Comparison of ENCODE assay signal across 12 cellular contexts in the genomic region with DNA sequence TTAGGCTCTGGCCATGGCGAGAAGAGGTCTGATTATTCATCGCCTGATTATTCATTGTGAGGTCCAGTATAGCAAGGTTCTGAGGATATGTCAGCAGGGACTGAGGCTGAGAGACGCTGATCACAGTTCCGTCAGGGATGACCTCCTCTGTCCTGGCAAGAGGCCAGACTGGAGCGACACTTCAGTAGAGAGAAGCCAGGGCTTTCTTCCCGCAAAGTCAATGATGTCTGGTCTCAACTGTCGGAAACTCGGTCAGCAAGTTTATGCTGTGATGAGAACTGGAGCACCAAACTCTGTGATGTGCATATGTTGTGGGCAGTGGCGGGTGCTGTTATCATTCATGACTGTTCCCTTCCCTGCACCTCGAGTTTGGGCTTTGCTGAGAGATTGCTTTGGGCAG. TPM values are rescaled to one million over a fixed set of nuclear protein-coding genes. Genes with fewer than 3 reads are reported as not detected.
DNase-seq lines count a peak whose midpoint lies in the region; ATAC-seq, FAIRE-seq and TF ChIP-seq lines count a peak whose summit lies in the region.
"Had no signal": no experiment of that assay in that cellular context is flagged by ENCODE, and none has a peak within 500 bp of the region (broad histone marks: within the 10 kb centered on the region; RNA-seq: fewer than 3 reads in every experiment).

No MANE protein-coding gene starts in this region.

- peak overlapping the region; percentile 99 for H3K27ac ChIP-seq in astrocyte (ENCODE audit: low read depth, low read length)
- H3K27ac ChIP-seq: right atrium auricular region, vagina had no signal

- H3K27ac Mint-ChIP-seq in activated CD4-positive, alpha-beta T cell treated with anti-CD3 and anti-CD28 coated beads, Interleukin-2, amount 10 ng/mL, durations not matched to agents 7 days and 5 days: peak overlapping the region; percentile 68
- peak overlapping the region; percentile 100 for H3K27ac Mint-ChIP-seq in astrocyte (ENCODE audit: unreplicated experiment)
- peak overlapping the region; percentile 93 to 100 (median 97) for H3K27ac Mint-ChIP-seq in nephron
- H3K27ac Mint-ChIP-seq in stimulated activated naive B cell treated with anti-CD40 and anti-IgM and Interleukin-4, amounts not matched to agents 10 μg/mL and 1 μg/mL and 100 μg/mL, for 72 hours: no peak overlapping the region

- H3K4me1 ChIP-seq in astrocyte (ENCODE audit: insufficient read depth, low read length): peaks cover 20% of the 10 kb centered on the region

- peaks cover 62% of the 10 kb centered on the region for H3K4me1 Mint-ChIP-seq in activated CD4-positive, alpha-beta T cell treated with anti-CD3 and anti-CD28 coated beads, Interleukin-2, amount 10 ng/mL, durations not matched to agents 7 days and 5 days
- H3K4me1 Mint-ChIP-seq in astrocyte (ENCODE audit: low read depth, unreplicated experiment): peaks cover 6% of the 10 kb centered on the region
- peaks cover 41% of the 10 kb centered on the region for H3K4me1 Mint-ChIP-seq in nephron
- H3K4me1 Mint-ChIP-seq in stimulated activated naive B cell treated with anti-CD40 and anti-IgM and Interleukin-4, amounts not matched to agents 10 μg/mL and 1 μg/mL and 100 μg/mL, for 72 hours: peaks cover 20 to 40% of the 10 kb centered on the region in 2 donors

- FAIRE-seq in astrocyte (lab: Jason Lieb, UNC): no peak

- CTCF ChIA-PET in activated CD4-positive, alpha-beta T cell treated with anti-CD3 and anti-CD28 coated beads, Interleukin-2, amount 10 ng/mL, durations not matched to agents 7 days and 5 days (lab: Charles Lee): no interaction called here

- no peaks in the 10 kb centered on the region for H3K9me3 Mint-ChIP-seq in activated CD4-positive, alpha-beta T cell treated with anti-CD3 and anti-CD28 coated beads, Interleukin-2, amount 10 ng/mL, durations not matched to agents 7 days and 5 days
- no peaks in the 10 kb centered on the region for H3K9me3 Mint-ChIP-seq in astrocyte (ENCODE audit: unreplicated experiment)
- peaks cover 2% of the 10 kb centered on the region for H3K9me3 Mint-ChIP-seq in nephron
- H3K9me3 Mint-ChIP-seq in stimulated activated naive B cell treated with anti-CD40 and anti-IgM and Interleukin-4, amounts not matched to agents 10 μg/mL and 1 μg/mL and 100 μg/mL, for 72 hours: no peaks in the 10 kb centered on the region

- H2AFZ ChIP-seq in astrocyte (ENCODE audit: low read depth, low read length): peak overlapping the region; percentile 6

- no peaks in the 10 kb centered on the region for H3K79me2 ChIP-seq in astrocyte (ENCODE audit: insufficient read depth, low read length)

- POLR2A ChIA-PET in activated CD4-positive, alpha-beta T cell treated with anti-CD3 and anti-CD28 coated beads, Interleukin-2, amount 10 ng/mL, durations not matched to agents 7 days and 5 days (lab: Charles Lee): no interaction called here

- H3K36me3 ChIP-seq in astrocyte (ENCODE audit: insufficient read depth, low read length): no peaks in the 10 kb centered on the region
- H3K36me3 ChIP-seq: right atrium auricular region, vagina had no signal

- no peaks in the 10 kb centered on the region for H3K27me3 Mint-ChIP-seq in activated CD4-positive, alpha-beta T cell treated with anti-CD3 and anti-CD28 coated beads, Interleukin-2, amount 10 ng/mL, durations not matched to agents 7 days and 5 days
- H3K27me3 Mint-ChIP-seq in astrocyte (ENCODE audit: low read depth, unreplicated experiment) (peaks cover 4% of the 10 kb centered on the region), nephron (ENCODE audit: low read depth) (peaks cover 19% of the 10 kb centered on the region)
- H3K27me3 Mint-ChIP-seq in stimulated activated naive B cell treated with anti-CD40 and anti-IgM and Interleukin-4, amounts not matched to agents 10 μg/mL and 1 μg/mL and 100 μg/mL, for 72 hours: no peaks in the 10 kb centered on the region

- no peaks in the 10 kb centered on the region for H3K9me3 ChIP-seq in astrocyte (ENCODE audit: insufficient read depth, low read depth, low read length)
- H3K9me3 ChIP-seq: right atrium auricular region, vagina had no signal

- H3K36me3 Mint-ChIP-seq in activated CD4-positive, alpha-beta T cell treated with anti-CD3 and anti-CD28 coated beads, Interleukin-2, amount 10 ng/mL, durations not matched to agents 7 days and 5 days (ENCODE audit: low read depth): no peaks in the 10 kb centered on the region
- H3K36me3 Mint-ChIP-seq in astrocyte (ENCODE audit: low read depth, unreplicated experiment) (no peaks in the 10 kb centered on the region), nephron (ENCODE audit: low read depth) (no peaks in the 10 kb centered on the region)
- no peaks in the 10 kb centered on the region for H3K36me3 Mint-ChIP-seq in stimulated activated naive B cell treated with anti-CD40 and anti-IgM and Interleukin-4, amounts not matched to agents 10 μg/mL and 1 μg/mL and 100 μg/mL, for 72 hours

- H3K9ac ChIP-seq in astrocyte (ENCODE audit: low read length): peak overlapping the region; percentile 85

- H3K27me3 ChIP-seq in astrocyte (ENCODE audit: insufficient read depth, low read length): no peaks in the 10 kb centered on the region
- H3K27me3 ChIP-seq: right atrium auricular region, vagina had no signal

- H3K4me2 ChIP-seq in astrocyte (ENCODE audit: low read length): peak overlapping the region; percentile 54

- H3K4me3 ChIP-seq in astrocyte (ENCODE audit: insufficient read depth, low read depth, low read length): no peak overlapping the region
- H3K4me3 ChIP-seq: right atrium auricular region, vagina had no signal

- ATAC-seq in stimulated activated naive B cell treated with anti-CD40 and anti-IgM and Interleukin-4, amounts not matched to agents 10 μg/mL and 1 μg/mL and 100 μg/mL, for 72 hours (replicated peaks): no peak

- TF ChIP-seq CTCF in astrocyte (IDR thresholded peaks at IDR 0.05; ENCODE audit: insufficient read depth, low read depth, low read length) (no peak), nephron (IDR thresholded peaks at IDR 0.05; ENCODE audit: unreplicated experiment in 3 of 3) (no peak)

- no peaks in the 10 kb centered on the region for H4K20me1 ChIP-seq in astrocyte (ENCODE audit: insufficient read depth, low read length)

- no peak overlapping the region for H3K4me3 Mint-ChIP-seq in activated CD4-positive, alpha-beta T cell treated with anti-CD3 and anti-CD28 coated beads, Interleukin-2, amount 10 ng/mL, durations not matched to agents 7 days and 5 days
- no peak overlapping the region for H3K4me3 Mint-ChIP-seq in astrocyte (ENCODE audit: unreplicated experiment)
- H3K4me3 Mint-ChIP-seq in nephron: no peak overlapping the region
- no peak overlapping the region for H3K4me3 Mint-ChIP-seq in stimulated activated naive B cell treated with anti-CD40 and anti-IgM and Interleukin-4, amounts not matched to agents 10 μg/mL and 1 μg/mL and 100 μg/mL, for 72 hours

- no peak for DNase-seq in activated CD4-positive, alpha-beta T cell treated with anti-CD3 and anti-CD28 coated beads, Interleukin-2, amount 10 ng/mL, durations not matched to agents 7 days and 5 days
- no peak for DNase-seq in activated CD4-positive, alpha-beta T cell treated with anti-CD3 and anti-CD28 coated beads for 1 hour
- DNase-seq in NCI-H187 (lab: John Stamatoyannopoulos, UW) (peak; percentile 11 to 68), astrocyte (ENCODE audit: low read depth) (no peak), GF-D8 (lab: John Stamatoyannopoulos, UW) (no peak), NCI-H1694 treated with DMSO at 0.1 percent for 48 hours (lab: John Stamatoyannopoulos, UW) (no peak)
- DNase-seq in stimulated activated naive B cell treated with anti-CD40 and anti-IgM and Interleukin-4, amounts not matched to agents 10 μg/mL and 1 μg/mL and 100 μg/mL, for 72 hours: no peak
- DNase-seq: cortex of kidney, GOT3 had no signal

RNA-seq across cellular contexts. Expression of gene GNA12, which starts 29.0 kb away (rescaled TPM):
- 10 to 100 TPM; 16.2 to 17.1 TPM for total RNA-seq in activated CD4-positive, alpha-beta T cell treated with anti-CD3 and anti-CD28 coated beads, Interleukin-2, amount 10 ng/mL, durations not matched to agents 7 days and 5 days
- total RNA-seq in astrocyte: 67.2 and 72.7 TPM in 2 replicates

Comparison
In these comparisons a context has a peak if more than half of its experiments do, and no peak if none do; other contexts are left out.
1. DNase-seq: peak in NCI-H187 (2 of 2); none in activated CD4-positive, alpha-beta T cell treated with anti-CD3 and anti-CD28 coated beads, Interleukin-2, amount 10 ng/mL, durations not matched to agents 7 days and 5 days (single experiment), activated CD4-positive, alpha-beta T cell treated with anti-CD3 and anti-CD28 coated beads for 1 hour (single experiment), astrocyte (single experiment), GF-D8 (single experiment), stimulated activated naive B cell treated with anti-CD40 and anti-IgM and Interleukin-4, amounts not matched to agents 10 μg/mL and 1 μg/mL and 100 μg/mL, for 72 hours (single experiment) and NCI-H1694 treated with DMSO at 0.1 percent for 48 hours (single experiment).